ENCODE assay signal across 17 cellular contexts in the genomic region with DNA sequence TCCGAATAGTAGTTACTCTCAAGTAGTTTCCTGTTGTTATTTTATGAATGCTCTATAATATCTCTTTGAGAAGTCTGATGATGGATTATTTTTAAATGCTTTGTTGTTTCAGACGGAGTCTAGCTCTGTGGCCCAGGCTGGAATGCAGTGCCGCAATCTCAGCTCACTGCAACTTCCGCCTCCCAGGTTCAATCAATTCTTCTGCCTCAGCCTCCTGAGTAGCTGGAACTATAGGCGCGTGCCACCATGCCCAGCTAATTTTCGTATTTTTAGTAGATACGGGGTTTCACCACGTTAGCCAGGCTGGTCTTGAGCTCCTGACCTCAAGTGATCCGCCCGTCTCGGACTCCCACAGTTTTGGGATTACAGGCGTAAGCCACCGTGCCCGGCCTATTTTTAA. TPM values are rescaled to one million over a fixed set of nuclear protein-coding genes. Genes with fewer than 3 reads are reported as not detected.
DNase-seq lines count a peak whose midpoint lies in the region; ATAC-seq and TF ChIP-seq lines count a peak whose summit lies in the region.
"Had no signal": no experiment of that assay in that cellular context is flagged by ENCODE, and none has a peak within 500 bp of the region (broad histone marks: within the 10 kb centered on the region; RNA-seq: fewer than 3 reads in every experiment).

No MANE protein-coding gene starts in this region.

- peak overlapping the region; percentile 93; the same call in 1 of the 2 replicates for H2AFZ ChIP-seq in OCI-LY7 (ENCODE audit: low read length)

- no peak overlapping the region for H3K27ac ChIP-seq in OCI-LY7 (ENCODE audit: low read depth, low read length, poor library complexity, severe bottlenecking)
- H3K27ac ChIP-seq: BLaER1, C4-2B had no signal

- H3K79me2 ChIP-seq in OCI-LY7 (ENCODE audit: insufficient read depth, low read depth, low read length), result peaks cover 9% of the 10 kb centered on the region; the same call in 1 of the 2 replicates

- H3K9me3 ChIP-seq in OCI-LY7 (ENCODE audit: low read length), result no peaks in the 10 kb centered on the region; the same call in 1 of the 2 replicates
- H3K9me3 ChIP-seq: BLaER1, HAP-1 had no signal

- POLR2A ChIA-PET in OCI-LY7 (lab: Charles Lee), result no interaction called here

- intact Hi-C loops in activated CD4-positive, alpha-beta T cell treated with anti-CD3 and anti-CD28 coated beads, Interleukin-2, amount 10 ng/mL, durations not matched to agents 24 days and 14 days (cut with micrococcal nuclease), result loop anchor here (5.0 to 10.0 kb wide), 5 partner anchors 60 to 218 kb away; a partner anchor contains a TSS
- intact Hi-C loops in OCI-LY7 (cut with micrococcal nuclease; ENCODE audit: unreplicated experiment), result loop anchor here (5.0 kb wide), 1 partner anchor 60 kb away; a partner anchor contains a TSS
- intact Hi-C loops in natural killer cell (cut with micrococcal nuclease), result loop anchor here (2.0 to 5.0 kb wide), 2 partner anchors 110 to 170 kb away; a partner anchor contains a TSS

- H3K36me3 ChIP-seq in OCI-LY7 (ENCODE audit: insufficient read depth, low read length), result peaks cover 19% of the 10 kb centered on the region
- H3K36me3 ChIP-seq: HAP-1 had no signal

- BruUV-seq in OCI-LY7 (replicated peaks; lab: Mats Ljungman, UMichigan), result no TSS peak

- CTCF ChIA-PET in OCI-LY7 (lab: Charles Lee; ENCODE audit: unreplicated experiment), result no interaction called here

- no peaks in the 10 kb centered on the region for H4K20me1 ChIP-seq in OCI-LY7 (ENCODE audit: insufficient read depth, low read length)
- H4K20me1 ChIP-seq: BLaER1 had no signal

- no peak overlapping the region for H3K4me3 ChIP-seq in OCI-LY7 (ENCODE audit: low read depth, low read length, poor library complexity, severe bottlenecking)
- H3K4me3 ChIP-seq: BLaER1, HAP-1 had no signal

- H3K27me3 Mint-ChIP-seq in activated CD4-positive, alpha-beta T cell treated with anti-CD3 and anti-CD28 coated beads, Interleukin-2, amount 10 ng/mL, durations not matched to agents 24 days and 14 days, result peaks cover 20% of the 10 kb centered on the region
- peaks cover 23% of the 10 kb centered on the region for H3K27me3 Mint-ChIP-seq in chondrocyte (ENCODE audit: low read depth)
- H3K27me3 Mint-ChIP-seq in natural killer cell (ENCODE audit: low read depth in 2 of 2), result peaks cover 10 to 25% of the 10 kb centered on the region in 2 donors

- no peak overlapping the region for H3K4me2 ChIP-seq in OCI-LY7 (ENCODE audit: low read length)

- no peak overlapping the region for H3K27ac Mint-ChIP-seq in activated CD4-positive, alpha-beta T cell treated with anti-CD3 and anti-CD28 coated beads, Interleukin-2, amount 10 ng/mL, durations not matched to agents 24 days and 14 days
- peak overlapping the region; percentile 57 for H3K27ac Mint-ChIP-seq in chondrocyte (ENCODE audit: unreplicated experiment)
- H3K27ac Mint-ChIP-seq in natural killer cell, result no peak overlapping the region
- H3K27ac Mint-ChIP-seq: B cell; CD4-positive, CD25-positive, alpha-beta regulatory T cell; CD8-positive, alpha-beta memory T cell; HFFc6 had no signal

- no peak for TF ChIP-seq CTCF in OCI-LY7 (conservative IDR thresholded peaks at IDR 0.05; ENCODE audit: low read length)
- no peak for TF ChIP-seq CTCF in chondrocyte (IDR thresholded peaks at IDR 0.05)
- TF ChIP-seq CTCF in natural killer cell (IDR thresholded peaks at IDR 0.05), result no peak

- peak; percentile 53 for DNase-seq in activated CD4-positive, alpha-beta T cell treated with anti-CD3 and anti-CD28 coated beads, Interleukin-2, amount 10 ng/mL, durations not matched to agents 24 days and 14 days
- DNase-seq in activated CD4-positive, alpha-beta T cell treated with anti-CD3 and anti-CD28 coated beads for 1 hour, result no peak
- DNase-seq in OCI-LY7 (ENCODE audit: low spot score) (no peak), chondrocyte (ENCODE audit: low spot score) (no peak), natural killer cell (no peak), SHP77 treated with DMSO at 0.1 percent for 48 hours (lab: John Stamatoyannopoulos, UW) (no peak)
- DNase-seq: CD4-positive, CD25-positive, alpha-beta regulatory T cell; CD8-positive, alpha-beta memory T cell; DMS 273 treated with DMSO at 0.1 percent for 48 hours; DMS79; GF-D8; GOT3; HFFc6 had no signal

- no peak for ATAC-seq in natural killer cell

- H3K9me3 Mint-ChIP-seq in activated CD4-positive, alpha-beta T cell treated with anti-CD3 and anti-CD28 coated beads, Interleukin-2, amount 10 ng/mL, durations not matched to agents 24 days and 14 days, result no peaks in the 10 kb centered on the region
- H3K9me3 Mint-ChIP-seq in chondrocyte (ENCODE audit: low read depth) (peaks cover 3% of the 10 kb centered on the region), natural killer cell (no peaks in the 10 kb centered on the region)
- H3K9me3 Mint-ChIP-seq: CD8-positive, alpha-beta memory T cell; HFFc6 had no signal

- H3K9me2 ChIP-seq in OCI-LY7 (ENCODE audit: insufficient read depth, low read length), result no peaks in the 10 kb centered on the region

- H3K4me1 ChIP-seq in OCI-LY7 (ENCODE audit: insufficient read depth, low read length, poor library complexity, severe bottlenecking), result peaks cover 12% of the 10 kb centered on the region
- H3K4me1 ChIP-seq: HAP-1 had no signal

- peaks cover 18% of the 10 kb centered on the region for H3K36me3 Mint-ChIP-seq in activated CD4-positive, alpha-beta T cell treated with anti-CD3 and anti-CD28 coated beads, Interleukin-2, amount 10 ng/mL, durations not matched to agents 24 days and 14 days (ENCODE audit: low read depth)
- peaks cover 10% of the 10 kb centered on the region for H3K36me3 Mint-ChIP-seq in chondrocyte (ENCODE audit: low read depth)
- H3K36me3 Mint-ChIP-seq in natural killer cell, result no peaks in the 10 kb centered on the region

- H3K4me1 Mint-ChIP-seq in activated CD4-positive, alpha-beta T cell treated with anti-CD3 and anti-CD28 coated beads, Interleukin-2, amount 10 ng/mL, durations not matched to agents 24 days and 14 days, result no peaks in the 10 kb centered on the region
- no peaks in the 10 kb centered on the region for H3K4me1 Mint-ChIP-seq in chondrocyte (ENCODE audit: low read depth)
- H3K4me1 Mint-ChIP-seq in natural killer cell, result no peaks in the 10 kb centered on the region

- no peak overlapping the region for H3K4me3 Mint-ChIP-seq in activated CD4-positive, alpha-beta T cell treated with anti-CD3 and anti-CD28 coated beads, Interleukin-2, amount 10 ng/mL, durations not matched to agents 24 days and 14 days
- H3K4me3 Mint-ChIP-seq in chondrocyte (ENCODE audit: unreplicated experiment) (no peak overlapping the region), natural killer cell (no peak overlapping the region)
- H3K4me3 Mint-ChIP-seq: B cell; CD4-positive, CD25-positive, alpha-beta regulatory T cell; CD8-positive, alpha-beta memory T cell; HFFc6 had no signal

RNA-seq across cellular contexts. Expression of a gene that starts 1.4 kb away (rescaled TPM):
- 84.3 and 92.6 TPM in 2 replicates for total RNA-seq in activated CD4-positive, alpha-beta T cell treated with anti-CD3 and anti-CD28 coated beads, Interleukin-2, amount 10 ng/mL, durations not matched to agents 24 days and 14 days
- 82.6 and 104 TPM in 2 replicates for total RNA-seq in OCI-LY7 (2014; rRNA removed; shearing (Covaris generic))
- total RNA-seq in OCI-LY7 (2022) (109 and 112 TPM in 2 replicates), chondrocyte (284 to 337 TPM (median 290 TPM) in 3 replicates), natural killer cell (100 to 1,000 TPM; 185 to 221 (median 198) TPM)

RNA-seq across cellular contexts. Expression of a gene that starts 46.0 kb away (rescaled TPM):
- 27.1 and 28.2 TPM in 2 replicates for total RNA-seq in activated CD4-positive, alpha-beta T cell treated with anti-CD3 and anti-CD28 coated beads, Interleukin-2, amount 10 ng/mL, durations not matched to agents 24 days and 14 days
- total RNA-seq in OCI-LY7 (2014; rRNA removed; shearing (Covaris generic)), result 10.7 and 14.8 TPM in 2 replicates
- total RNA-seq in OCI-LY7 (2022) (26.5 and 28.8 TPM in 2 replicates), chondrocyte (1.9 to 3.1 TPM (median 1.9 TPM) in 3 replicates), natural killer cell (10 to 100 TPM; 54.1 to 63.5 (median 54.8) TPM)

RNA-seq across cellular contexts. Expression of a gene that starts 52.3 kb away (rescaled TPM):
- 19.2 and 19.4 TPM in 2 replicates for total RNA-seq in activated CD4-positive, alpha-beta T cell treated with anti-CD3 and anti-CD28 coated beads, Interleukin-2, amount 10 ng/mL, durations not matched to agents 24 days and 14 days
- 0.80 and 2.4 TPM in 2 replicates for total RNA-seq in OCI-LY7 (2014; rRNA removed; shearing (Covaris generic))
- total RNA-seq in OCI-LY7 (2022) (6.3 and 6.4 TPM in 2 replicates), chondrocyte (21.2 to 29.3 TPM (median 21.5 TPM) in 3 replicates), natural killer cell (10 to 100 TPM; 18.3 to 27.0 (median 23.5) TPM)

RNA-seq across cellular contexts. Expression of a gene that starts 59.5 kb away (rescaled TPM):
- total RNA-seq in activated CD4-positive, alpha-beta T cell treated with anti-CD3 and anti-CD28 coated beads, Interleukin-2, amount 10 ng/mL, durations not matched to agents 24 days and 14 days, result 4.6 and 5.7 TPM in 2 replicates
- total RNA-seq in OCI-LY7 (2014; rRNA removed; shearing (Covaris generic)), result 1.1 and 1.2 TPM in 2 replicates
- total RNA-seq in OCI-LY7 (2022), result 3.1 and 3.8 TPM in 2 replicates
- 20.8 to 21.8 TPM (median 21.4 TPM) in 3 replicates for total RNA-seq in chondrocyte
- total RNA-seq in natural killer cell, result under 1 TPM; 0.38 to 0.59 (median 0.48) TPM
- total RNA-seq: CD4-positive, CD25-positive, alpha-beta regulatory T cell had no signal

RNA-seq across cellular contexts. Expression of a gene that starts 59.6 kb away (rescaled TPM):
- total RNA-seq in activated CD4-positive, alpha-beta T cell treated with anti-CD3 and anti-CD28 coated beads, Interleukin-2, amount 10 ng/mL, durations not matched to agents 24 days and 14 days, result 240 and 248 TPM in 2 replicates
- 272 and 280 TPM in 2 replicates for total RNA-seq in OCI-LY7 (2014; rRNA removed; shearing (Covaris generic))
- total RNA-seq in OCI-LY7 (2022) (172 and 192 TPM in 2 replicates), chondrocyte (136 to 140 TPM (median 139 TPM) in 3 replicates), natural killer cell (10 to 100 TPM; 30.7 to 39.5 (median 37.7) TPM)
